29 cellular contexts compared by ENCODE assay signal in genomic region chr6:145660676-145661075, GRCh38.
"Had no signal": no experiment of that assay in that cellular context is flagged by ENCODE, and none has a peak within 500 bp of the region (broad histone marks: within the 10 kb centered on the region; RNA-seq: fewer than 3 reads in every experiment).

No MANE protein-coding gene starts in this region.

- ATAC-seq: esophagus mucosa; gastroesophageal sphincter; heart left ventricle; left lobe of liver; naive thymus-derived CD4-positive, alpha-beta T cell; sciatic nerve had no signal

- H3K36me3 Mint-ChIP-seq: stimulated activated effector memory CD8-positive, alpha-beta T cell treated with anti-CD3 and anti-CD28 coated beads, Interleukin-12 subunit alpha, Interleukin-12 subunit beta, amount 100 ng/mL, for 72 hours had no signal

- H3K27me3 Mint-ChIP-seq: memory B cell; naive thymus-derived CD4-positive, alpha-beta T cell had no signal

- FAIRE-seq: colon, kidney had no signal

- DNase-seq: dorsolateral prefrontal cortex; effector CD4-positive, alpha-beta T cell; foreskin fibroblast; heart left ventricle; kidney; midbrain; naive thymus-derived CD4-positive, alpha-beta T cell; occipital lobe; ovary; stimulated activated CD4-positive, alpha-beta T cell treated with anti-CD3 and anti-CD28 coated beads, Interleukin-12 subunit alpha, Interleukin-12 subunit beta, amount 100 ng/mL, for 4 hours; stimulated activated CD4-positive, alpha-beta T cell treated with anti-CD3 and anti-CD28 coated beads, Interleukin-1b, Interleukin-23, amount 100 ng/mL, for 48 hours; stimulated activated CD4-positive, alpha-beta T cell treated with anti-CD3 and anti-CD28 coated beads, Interleukin-4, amount 100 ng/mL, for 24 hours; stimulated activated naive CD4-positive, alpha-beta T cell treated with Interleukin-2 at 50 U/mL for 16 hours; stomach; thyroid gland; trophoblast cell had no signal

- H3K4me3 ChIP-seq: dorsolateral prefrontal cortex, gastroesophageal sphincter, heart left ventricle, hepatocyte, lung, ovary, smooth muscle cell, stomach, thyroid gland, vagina had no signal

- H3K9me3 Mint-ChIP-seq: memory B cell; stimulated activated effector memory CD8-positive, alpha-beta T cell treated with anti-CD3 and anti-CD28 coated beads, Interleukin-12 subunit alpha, Interleukin-12 subunit beta, amount 100 ng/mL, for 72 hours had no signal

- H3K27ac Mint-ChIP-seq: memory B cell; nephron; stimulated activated effector memory CD8-positive, alpha-beta T cell treated with anti-CD3 and anti-CD28 coated beads, Interleukin-12 subunit alpha, Interleukin-12 subunit beta, amount 100 ng/mL, for 72 hours had no signal

- H2AFZ ChIP-seq: hepatocyte had no signal

- H3K4me1 Mint-ChIP-seq: nephron; stimulated activated effector memory CD8-positive, alpha-beta T cell treated with anti-CD3 and anti-CD28 coated beads, Interleukin-12 subunit alpha, Interleukin-12 subunit beta, amount 100 ng/mL, for 72 hours had no signal

- H3K36me3 ChIP-seq: gastroesophageal sphincter, heart left ventricle, ovary, stomach, thyroid gland, vagina had no signal

- H3K79me2 ChIP-seq: hepatocyte had no signal

- H3K4me2 ChIP-seq: hepatocyte, smooth muscle cell had no signal

- H3K4me1 ChIP-seq: gastroesophageal sphincter, stomach, thyroid gland, vagina had no signal

- H3K9me3 ChIP-seq: gastroesophageal sphincter, heart left ventricle, ovary, stomach, thyroid gland, vagina had no signal

- H3K27me3 ChIP-seq: dorsolateral prefrontal cortex, gastroesophageal sphincter, heart left ventricle, hepatocyte, ovary, stomach, thyroid gland, vagina had no signal

- H3K4me3 Mint-ChIP-seq: memory B cell; naive thymus-derived CD4-positive, alpha-beta T cell; nephron; stimulated activated effector memory CD8-positive, alpha-beta T cell treated with anti-CD3 and anti-CD28 coated beads, Interleukin-12 subunit alpha, Interleukin-12 subunit beta, amount 100 ng/mL, for 72 hours had no signal

- H3K27ac ChIP-seq: dorsolateral prefrontal cortex, epithelial cell of prostate, gastroesophageal sphincter, heart left ventricle, hepatocyte, ovary, stomach, thyroid gland, vagina had no signal
